29 cellular contexts compared by ENCODE assay signal in the genomic region with DNA sequence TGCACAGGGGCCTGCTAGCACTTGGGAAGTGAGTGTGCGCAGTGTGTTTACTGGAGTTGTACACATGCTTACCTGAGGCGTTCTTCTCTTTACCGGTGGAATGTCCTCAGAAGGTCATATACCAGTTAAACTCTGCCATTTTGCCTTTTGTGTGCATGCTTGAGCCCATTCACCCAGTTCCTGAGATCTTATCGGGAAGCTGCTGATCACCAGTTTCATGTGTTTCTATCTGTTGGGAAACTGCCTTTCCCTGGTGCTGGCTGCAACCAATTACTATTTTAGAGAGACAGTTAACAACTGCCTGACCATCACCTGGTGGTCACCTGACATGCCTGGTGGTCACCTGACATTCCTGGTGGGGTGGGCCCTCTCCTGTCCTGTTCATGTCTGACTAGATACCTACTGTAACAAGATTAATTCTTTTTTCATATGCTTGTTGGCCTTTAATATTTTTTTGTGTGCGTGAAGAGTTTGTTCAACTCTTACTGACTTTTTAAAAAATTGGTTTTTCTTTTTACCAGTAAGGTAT.
"Had no signal": no experiment of that assay in that cellular context is flagged by ENCODE, and none has a peak within 500 bp of the region (broad histone marks: within the 10 kb centered on the region; RNA-seq: fewer than 3 reads in every experiment).

No MANE protein-coding gene starts in this region.

- H3K4me1 ChIP-seq: Peyer's patch, SJSA1 had no signal

- H3K4me2 ChIP-seq: KMS-11, SK-N-SH had no signal

- H3K4me3 ChIP-seq: Peyer's patch, SJSA1 had no signal

- H3K36me3 Mint-ChIP-seq: activated CD8-positive, alpha-beta memory T cell treated with anti-CD3 and anti-CD28 coated beads, Interleukin-2, amount 10 ng/mL, durations not matched to agents 7 days and 5 days; activated naive CD8-positive, alpha-beta T cell treated with anti-CD3 and anti-CD28 coated beads for 36 hours had no signal

- H3K27me3 Mint-ChIP-seq: activated CD4-positive, alpha-beta memory T cell treated with anti-CD3 and anti-CD28 coated beads, Interleukin-2, amount 10 ng/mL, durations not matched to agents 7 days and 5 days; activated CD8-positive, alpha-beta memory T cell treated with anti-CD3 and anti-CD28 coated beads, Interleukin-2, amount 10 ng/mL, durations not matched to agents 7 days and 5 days; activated naive CD8-positive, alpha-beta T cell treated with anti-CD3 and anti-CD28 coated beads for 36 hours had no signal

- H3K36me3 ChIP-seq: Peyer's patch, SJSA1 had no signal

- DNase-seq: activated CD4-positive, alpha-beta memory T cell treated with anti-CD3 and anti-CD28 coated beads, Interleukin-2, amount 10 ng/mL, durations not matched to agents 7 days and 5 days; activated CD4-positive, alpha-beta T cell treated with anti-CD3 and anti-CD28 coated beads for 48 hours; activated CD4-positive, CD25-positive, alpha-beta regulatory T cell treated with anti-CD3 and anti-CD28 coated beads, Interleukin-2, amount 50 U/mL, for 72 hours; activated CD8-positive, alpha-beta memory T cell treated with anti-CD3 and anti-CD28 coated beads for 24 hours; activated CD8-positive, alpha-beta memory T cell treated with anti-CD3 and anti-CD28 coated beads, Interleukin-2, amount 10 ng/mL, durations not matched to agents 7 days and 5 days; activated CD8-positive, alpha-beta memory T cell treated with anti-CD3 and anti-CD28 coated beads, Interleukin-2, amount 50 U/mL, for 48 hours; activated effector memory CD4-positive, alpha-beta T cell treated with anti-CD3 and anti-CD28 coated beads, Interleukin-2, amount 50 U/mL, for 16 hours; activated naive CD4-positive, alpha-beta T cell; activated naive CD4-positive, alpha-beta T cell treated with anti-CD3 and anti-CD28 coated beads, Interleukin-2, amount 50 U/mL, for 16 hours; activated naive CD8-positive, alpha-beta T cell treated with anti-CD3 and anti-CD28 coated beads for 36 hours; activated T-cell treated with anti-CD3 and anti-CD28 coated beads, Interleukin-2, amount 50 U/mL, for 48 hours; amniotic stem cell; aorta; NCI-H1105; NCI-H1417 treated with DMSO at 0.1 percent for 48 hours; NCI-H187 treated with DMSO at 0.1 percent for 48 hours; NCI-H2081; NCI-H2171 treated with DMSO at 0.1 percent for 48 hours; NCI-H226; NCI-H69; PC-3; Peyer's patch; RPMI8226; SHP77 treated with DMSO at 0.1 percent for 48 hours; SK-N-SH had no signal

- H3K27ac Mint-ChIP-seq: activated CD4-positive, alpha-beta memory T cell treated with anti-CD3 and anti-CD28 coated beads, Interleukin-2, amount 10 ng/mL, durations not matched to agents 7 days and 5 days; activated CD8-positive, alpha-beta memory T cell treated with anti-CD3 and anti-CD28 coated beads, Interleukin-2, amount 10 ng/mL, durations not matched to agents 7 days and 5 days; activated naive CD8-positive, alpha-beta T cell treated with anti-CD3 and anti-CD28 coated beads for 36 hours; T-helper 1 cell treated with Interleukin-12 subunit alpha and Interleukin-12 subunit beta and Interleukin-4 antibody, amounts not matched to agents 30 μg/mL and 1 μg/mL, for 36 hours; T-helper 2 cell treated with Interferon-gamma antibody and Interleukin-4, amounts not matched to agents 5 μg/mL and 100 μg/mL, for 36 hours had no signal

- H3K9me3 Mint-ChIP-seq: activated CD4-positive, alpha-beta memory T cell treated with anti-CD3 and anti-CD28 coated beads, Interleukin-2, amount 10 ng/mL, durations not matched to agents 7 days and 5 days; activated naive CD8-positive, alpha-beta T cell treated with anti-CD3 and anti-CD28 coated beads for 36 hours; T-helper 1 cell treated with Interleukin-12 subunit alpha and Interleukin-12 subunit beta and Interleukin-4 antibody, amounts not matched to agents 30 μg/mL and 1 μg/mL, for 36 hours; T-helper 2 cell treated with Interferon-gamma antibody and Interleukin-4, amounts not matched to agents 5 μg/mL and 100 μg/mL, for 36 hours had no signal

- H3K9me3 ChIP-seq: Peyer's patch, SJSA1, SK-N-SH had no signal

- H3K9ac ChIP-seq: KMS-11, SK-N-SH had no signal

- ATAC-seq: activated CD8-positive, alpha-beta memory T cell treated with anti-CD3 and anti-CD28 coated beads, Interleukin-2, amount 10 ng/mL, durations not matched to agents 7 days and 5 days; PC-3 had no signal

- H3K27me3 ChIP-seq: Peyer's patch, SJSA1 had no signal

- H3K4me3 Mint-ChIP-seq: activated CD4-positive, alpha-beta memory T cell treated with anti-CD3 and anti-CD28 coated beads, Interleukin-2, amount 10 ng/mL, durations not matched to agents 7 days and 5 days; activated CD8-positive, alpha-beta memory T cell treated with anti-CD3 and anti-CD28 coated beads, Interleukin-2, amount 10 ng/mL, durations not matched to agents 7 days and 5 days; activated naive CD8-positive, alpha-beta T cell treated with anti-CD3 and anti-CD28 coated beads for 36 hours; T-helper 1 cell treated with Interleukin-12 subunit alpha and Interleukin-12 subunit beta and Interleukin-4 antibody, amounts not matched to agents 30 μg/mL and 1 μg/mL, for 36 hours; T-helper 2 cell treated with Interferon-gamma antibody and Interleukin-4, amounts not matched to agents 5 μg/mL and 100 μg/mL, for 36 hours had no signal

- H3K4me1 Mint-ChIP-seq: activated CD4-positive, alpha-beta memory T cell treated with anti-CD3 and anti-CD28 coated beads, Interleukin-2, amount 10 ng/mL, durations not matched to agents 7 days and 5 days; activated CD8-positive, alpha-beta memory T cell treated with anti-CD3 and anti-CD28 coated beads, Interleukin-2, amount 10 ng/mL, durations not matched to agents 7 days and 5 days; activated naive CD8-positive, alpha-beta T cell treated with anti-CD3 and anti-CD28 coated beads for 36 hours had no signal

- H3K27ac ChIP-seq: KMS-11, Peyer's patch, SJSA1 had no signal
